8 cellular contexts compared by ENCODE assay signal in genomic region chr7:65080799-65081651, GRCh38.
A peak's percentile ranks its signal among the peaks of the same experiment; 100 is the strongest.
DNase-seq lines count a peak whose midpoint lies in the region; ATAC-seq, FAIRE-seq and TF ChIP-seq lines count a peak whose summit lies in the region.
"Not testable (repeated sequence)": the region's sequence is repeated elsewhere in the genome, so short reads cannot be mapped to it uniquely, and the experiment has no call there.

No MANE protein-coding gene starts in this region.

- H3K4me1 Mint-ChIP-seq in mesothelial cell of epicardium, result not testable (repeated sequence)

- peak; percentile 100 for ATAC-seq in GM19467 (IDR thresholded peaks at IDR 0.05; ENCODE audit: unreplicated experiment)

- DNase-seq in COLO829 (ENCODE audit: low spot score), result peak; percentile 56
- peak; percentile 89 for DNase-seq in HK-2 (ENCODE audit: unreplicated experiment)
- peak; percentile 65 for DNase-seq in NOMO-1 treated with dmso at 0.1 percent for 144 hours (lab: John Stamatoyannopoulos, UW; ENCODE audit: unreplicated experiment)
- peak; percentile 73 for DNase-seq in activated T-cell treated with anti-CD3 and anti-CD28 coated beads for 1 hour (ENCODE audit: low read depth)
- peak; percentile 88 to 97 for DNase-seq in mesothelial cell of epicardium (ENCODE audit: low spot score in 2 of 2, unreplicated experiment in 2 of 2)
- DNase-seq in stimulated activated CD8-positive, alpha-beta memory T cell treated with anti-CD3 and anti-CD28 coated beads, Interleukin-15, amount 100 ng/mL, for 1 hour (ENCODE audit: low read depth), result peak; percentile 84

- not testable (repeated sequence) for TF ChIP-seq CTCF in mesothelial cell of epicardium (IDR thresholded peaks at IDR 0.05; ENCODE audit: unreplicated experiment)

- peak overlapping the region; percentile 91 for H3K27ac Mint-ChIP-seq in mesothelial cell of epicardium

- not testable (repeated sequence) for H3K36me3 Mint-ChIP-seq in mesothelial cell of epicardium

- H3K4me3 Mint-ChIP-seq in mesothelial cell of epicardium, result peak overlapping the region; percentile 87

- not testable (repeated sequence) for H3K27me3 Mint-ChIP-seq in mesothelial cell of epicardium (ENCODE audit: low read depth)

- H3K9me3 Mint-ChIP-seq in mesothelial cell of epicardium, result not testable (repeated sequence)

- peak; percentile 12 for FAIRE-seq in endometrium (lab: Jason Lieb, UNC)

Comparison
In these comparisons a context has a peak if more than half of its experiments do, and no peak if none do; other contexts are left out.
1. Peak in every context shown above with its lines: DNase-seq and ATAC-seq.